In the genomic region with DNA sequence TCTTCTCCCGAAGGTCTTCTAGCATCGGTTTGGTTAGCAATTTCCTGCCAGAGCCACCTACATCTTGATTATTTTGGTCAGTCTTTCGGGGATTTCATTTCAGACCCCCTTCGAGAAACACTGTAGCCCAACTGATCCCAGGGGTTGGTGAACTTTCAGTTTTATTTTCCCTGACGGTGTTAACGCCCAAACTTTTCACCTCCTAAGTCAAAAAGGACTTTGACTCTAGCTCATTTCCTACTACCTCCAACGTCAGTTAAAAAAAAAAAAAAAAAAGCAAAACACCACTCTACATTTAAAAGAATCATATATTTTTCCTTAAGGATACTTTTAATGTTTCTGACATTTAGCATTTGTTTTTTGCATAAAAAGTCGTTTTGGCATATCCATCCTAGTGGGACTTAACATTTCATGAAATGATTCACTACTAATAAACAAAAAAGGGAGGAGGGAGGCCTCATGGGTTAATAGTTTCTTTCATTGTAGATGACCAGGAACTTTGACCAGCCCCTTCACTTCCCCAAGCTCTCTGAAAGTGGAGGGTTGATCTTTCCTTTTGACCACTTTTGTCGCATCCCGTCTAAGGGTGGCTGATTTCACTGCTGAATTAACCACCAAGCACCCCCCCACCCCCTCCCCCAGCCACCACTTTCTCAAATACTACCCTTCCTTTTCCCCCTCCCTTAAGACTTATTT, we compare ENCODE assay signal across 8 cellular contexts. TPM values are rescaled to one million over a fixed set of nuclear protein-coding genes. Genes with fewer than 3 reads are reported as not detected.
A peak's percentile ranks its signal among the peaks of the same experiment; 100 is the strongest.
DNase-seq lines count a peak whose midpoint lies in the region; ATAC-seq, FAIRE-seq and TF ChIP-seq lines count a peak whose summit lies in the region.

No MANE protein-coding gene starts in this region.

- H3K4me1 ChIP-seq in muscle layer of duodenum (ENCODE audit: control insufficient read depth in 1 of 2, insufficient read depth in 2 of 2, low read length in 2 of 2): peaks cover 6 to 17% of the 10 kb centered on the region in 2 donors

- H3K27me3 ChIP-seq in muscle layer of duodenum (ENCODE audit: low read depth, low read length): no peaks in the 10 kb centered on the region

- H3K9me3 ChIP-seq in KOPT-K1 (ENCODE audit: insufficient read depth, low read length, poor library complexity, severe bottlenecking): no peaks in the 10 kb centered on the region
- no peaks in the 10 kb centered on the region for H3K9me3 ChIP-seq in muscle layer of duodenum (ENCODE audit: control insufficient read depth in 1 of 2, low read length in 2 of 2)

- H3K27ac ChIP-seq in KOPT-K1 (ENCODE audit: low read depth, low read length, poor library complexity, severe bottlenecking) (peak overlapping the region; percentile 48), muscle layer of duodenum (ENCODE audit: low read length) (peak overlapping the region; percentile 82)

- peak; percentile 88 for FAIRE-seq in colon (lab: Jason Lieb, UNC)

- no peak for TF ChIP-seq CTCF in AG10803 (conservative IDR thresholded peaks at IDR 0.05; ENCODE audit: low read length)

- DNase-seq in AG10803 (ENCODE audit: low read depth) (no peak), NCI-H1930 (lab: John Stamatoyannopoulos, UW) (no peak)
- DNase-seq in activated CD4-positive, CD25-positive, alpha-beta regulatory T cell treated with anti-CD3 and anti-CD28 coated beads, Interleukin-2, amount 50 U/mL, for 72 hours: no peak

- H3K36me3 ChIP-seq in KOPT-K1 (ENCODE audit: insufficient read depth, low read length) (no peaks in the 10 kb centered on the region), muscle layer of duodenum (ENCODE audit: control insufficient read depth in 1 of 2, insufficient read depth in 2 of 2, low read length in 2 of 2) (no peaks in the 10 kb centered on the region)

- H3K4me3 ChIP-seq in AG10803 (ENCODE audit: low read length): peak overlapping the region; percentile 59
- H3K4me3 ChIP-seq in muscle layer of duodenum (ENCODE audit: low read depth in 1 of 2, low read length in 2 of 2): peak overlapping the region; percentile 41 to 80

- ATAC-seq in esophagus mucosa (no peak), GM19467 (IDR thresholded peaks at IDR 0.05; ENCODE audit: unreplicated experiment) (no peak)

RNA-seq across cellular contexts. Expression of a gene that starts 0.8 kb away (rescaled TPM):
- total RNA-seq in esophagus mucosa: 10.8 TPM
